In genomic region chr19:2235396-2236284, GRCh38 we compare ENCODE assay signal across 6 cellular contexts. TPM values are rescaled to one million over a fixed set of nuclear protein-coding genes. Genes with fewer than 3 reads are reported as not detected.
DNase-seq lines count a peak whose midpoint lies in the region; ATAC-seq and TF ChIP-seq lines count a peak whose summit lies in the region.

No MANE protein-coding gene starts in this region.

- intact Hi-C loops in breast epithelium (cut with DNase I; ENCODE audit: low total_unique reads): loop anchor here (5.0 kb wide), 1 partner anchor 37 kb away; no protein-coding TSS in a partner anchor

- H3K36me3 ChIP-seq in breast epithelium: no peaks in the 10 kb centered on the region

- peaks cover 2 to 30% of the 10 kb centered on the region in 2 donors for H3K4me1 ChIP-seq in breast epithelium

- peaks cover 49% of the 10 kb centered on the region for H3K4me1 Mint-ChIP-seq in activated T-cell treated with anti-CD3 and anti-CD28 coated beads, Interleukin-2, amount 50 U/mL, for 72 hours (ENCODE audit: low read depth)
- peaks cover 51% of the 10 kb centered on the region for H3K4me1 Mint-ChIP-seq in neural crest cell

- peak; percentile 41 to 45 for DNase-seq in activated T-cell treated with anti-CD3 and anti-CD28 coated beads, Interleukin-2, amount 50 U/mL, for 72 hours
- no peak for DNase-seq in activated T-cell treated with anti-CD3 and anti-CD28 coated beads, Interleukin-2, amount 50 U/mL, for 1 hour
- peak; percentile 49 for DNase-seq in NAMALWA (ENCODE audit: low spot score)
- peak in 1 of 2 donors; percentile 32 for DNase-seq in breast epithelium (ENCODE audit: low spot score in 2 of 2)
- no peak for DNase-seq in neural crest cell (ENCODE audit: low read depth, low spot score)
- DNase-seq in cerebellar nuclear complex (lab: John Stamatoyannopoulos, UW): no peak

- no peaks in the 10 kb centered on the region for H3K9me3 ChIP-seq in breast epithelium

- no peak for TF ChIP-seq POLR2A in breast epithelium (IDR thresholded peaks at IDR 0.05)

- no peaks in the 10 kb centered on the region for H3K27me3 ChIP-seq in breast epithelium

- H3K27me3 Mint-ChIP-seq in activated T-cell treated with anti-CD3 and anti-CD28 coated beads, Interleukin-2, amount 50 U/mL, for 72 hours (ENCODE audit: low read depth): no peaks in the 10 kb centered on the region
- H3K27me3 Mint-ChIP-seq in neural crest cell (ENCODE audit: low read depth): peaks cover 15% of the 10 kb centered on the region

- H3K27ac ChIP-seq in breast epithelium: peak overlapping the region; percentile 99

- peak; percentile 20 for ATAC-seq in activated T-cell treated with anti-CD3 and anti-CD28 coated beads, Interleukin-2, amount 50 U/mL, for 72 hours (replicated peaks in 1 of 2)

- peak overlapping the region; percentile 69 for H3K27ac Mint-ChIP-seq in activated T-cell treated with anti-CD3 and anti-CD28 coated beads, Interleukin-2, amount 50 U/mL, for 72 hours
- H3K27ac Mint-ChIP-seq in neural crest cell (ENCODE audit: unreplicated experiment): peak overlapping the region; percentile 78

- TF ChIP-seq CTCF in breast epithelium (IDR thresholded peaks at IDR 0.05): no peak
- no peak for TF ChIP-seq CTCF in neural crest cell (conservative IDR thresholded peaks at IDR 0.05)

- H3K4me3 Mint-ChIP-seq in activated T-cell treated with anti-CD3 and anti-CD28 coated beads, Interleukin-2, amount 50 U/mL, for 72 hours: peak overlapping the region; percentile 95
- H3K4me3 Mint-ChIP-seq in neural crest cell: peak overlapping the region; percentile 97

- no peaks in the 10 kb centered on the region for H3K9me3 Mint-ChIP-seq in activated T-cell treated with anti-CD3 and anti-CD28 coated beads, Interleukin-2, amount 50 U/mL, for 72 hours
- no peaks in the 10 kb centered on the region for H3K9me3 Mint-ChIP-seq in neural crest cell

- peaks cover 15 to 16% of the 10 kb centered on the region in 2 donors for H3K36me3 Mint-ChIP-seq in activated T-cell treated with anti-CD3 and anti-CD28 coated beads, Interleukin-2, amount 50 U/mL, for 72 hours (ENCODE audit: insufficient read depth in 2 of 2)
- H3K36me3 Mint-ChIP-seq in neural crest cell (ENCODE audit: low read depth): peaks cover 15% of the 10 kb centered on the region

- peak overlapping the region; percentile 84 to 95 (median 85) for H3K4me3 ChIP-seq in breast epithelium

RNA-seq across cellular contexts. Expression of gene PLEKHJ1, which starts 0.5 kb away (rescaled TPM):
- total RNA-seq in activated T-cell treated with anti-CD3 and anti-CD28 coated beads, Interleukin-2, amount 50 U/mL, for 72 hours: 10 to 100 TPM; 67.4 to 92.7 TPM
- total RNA-seq in breast epithelium (10 to 100 TPM; 44.6 to 52.8 (median 47.4) TPM), neural crest cell (132 and 137 TPM in 2 replicates)

RNA-seq across cellular contexts. Expression of gene SF3A2, which starts 1.0 kb away (rescaled TPM):
- total RNA-seq in activated T-cell treated with anti-CD3 and anti-CD28 coated beads, Interleukin-2, amount 50 U/mL, for 72 hours: 100 to 1,000 TPM; 146 to 147 TPM
- total RNA-seq in breast epithelium (10 to 100 TPM; 32.6 to 38.0 (median 33.3) TPM), neural crest cell (186 and 189 TPM in 2 replicates)

RNA-seq across cellular contexts. Expression of gene AMH, which starts 13.5 kb away (rescaled TPM):
- total RNA-seq in activated T-cell treated with anti-CD3 and anti-CD28 coated beads, Interleukin-2, amount 50 U/mL, for 72 hours: 1 to 10 TPM; 4.6 to 10.0 TPM
- 1 to 10 TPM in 2 of 3 donors, not detected in 1; 2.5 to 3.9 TPM for total RNA-seq in breast epithelium
- 71.6 and 79.1 TPM in 2 replicates for total RNA-seq in neural crest cell

RNA-seq across cellular contexts. Expression of gene JSRP1, which starts 20.6 kb away (rescaled TPM):
- 1 to 10 TPM in 1 of 2 donors, under 1 TPM in 1; 0.72 to 1.6 TPM for total RNA-seq in activated T-cell treated with anti-CD3 and anti-CD28 coated beads, Interleukin-2, amount 50 U/mL, for 72 hours
- total RNA-seq in breast epithelium (1 to 10 TPM in 2 of 3 donors, not detected in 1; 1.0 to 2.3 TPM), neural crest cell (0.40 and 0.71 TPM in 2 replicates)

RNA-seq across cellular contexts. Expression of gene PEAK3, which starts 46.3 kb away (rescaled TPM):
- under 1 TPM in 1 of 2 donors, not detected in 1; 0.09 TPM for total RNA-seq in activated T-cell treated with anti-CD3 and anti-CD28 coated beads, Interleukin-2, amount 50 U/mL, for 72 hours
- total RNA-seq in breast epithelium: 1 to 10 TPM in 1 of 3 donors, not detected in 2; 1.8 TPM
- not detected in 2 replicates for total RNA-seq in neural crest cell

Comparison
In these comparisons a context has a peak if more than half of its experiments do, and no peak if none do; other contexts are left out.
1. DNase-seq: peak in activated T-cell treated with anti-CD3 and anti-CD28 coated beads, Interleukin-2, amount 50 U/mL, for 72 hours (2 of 2) and NAMALWA (single experiment); none in activated T-cell treated with anti-CD3 and anti-CD28 coated beads, Interleukin-2, amount 50 U/mL, for 1 hour (single experiment), neural crest cell (single experiment) and cerebellar nuclear complex (0 of 2).